Comparison of ENCODE assay signal across 23 cellular contexts in genomic region chr10:15367296-15367830, GRCh38.
"Had no signal": no experiment of that assay in that cellular context is flagged by ENCODE, and none has a peak within 500 bp of the region (broad histone marks: within the 10 kb centered on the region; RNA-seq: fewer than 3 reads in every experiment).

No MANE protein-coding gene starts in this region.

- H3K27ac ChIP-seq: hepatocyte, left ventricle myocardium inferior, sigmoid colon, thyroid gland, upper lobe of right lung had no signal

- H3K4me3 ChIP-seq: hepatocyte, left ventricle myocardium inferior, sigmoid colon, smooth muscle cell, thyroid gland, upper lobe of right lung had no signal

- H3K4me2 ChIP-seq: smooth muscle cell had no signal

- ATAC-seq: activated CD8-positive, alpha-beta T cell treated with anti-CD3 and anti-CD28 coated beads for 36 hours; activated naive CD4-positive, alpha-beta T cell treated with anti-CD3 and anti-CD28 coated beads, Interleukin-2, amount 50 U/mL, for 72 hours; naive thymus-derived CD4-positive, alpha-beta T cell; stimulated activated memory B cell treated with anti-CD40 and anti-IgM and Interleukin-4, amounts not matched to agents 10 μg/mL and 1 μg/mL and 100 μg/mL, for 72 hours; stimulated activated naive CD8-positive, alpha-beta T cell treated with anti-CD3 and anti-CD28 coated beads, Interleukin-15, amount 100 ng/mL, for 72 hours; upper lobe of right lung had no signal

- H3K27me3 ChIP-seq: hepatocyte, sigmoid colon, thyroid gland, upper lobe of right lung had no signal

- H3K36me3 ChIP-seq: left ventricle myocardium inferior, sigmoid colon, thyroid gland, upper lobe of right lung had no signal

- H2AFZ ChIP-seq: hepatocyte had no signal

- H3K4me1 ChIP-seq: upper lobe of right lung had no signal

- DNase-seq: activated CD4-positive, alpha-beta T cell treated with anti-CD3 and anti-CD28 coated beads for 1 hour; activated CD4-positive, alpha-beta T cell treated with anti-CD3 and anti-CD28 coated beads, Interleukin-2, amount 50 U/mL, for 1 hour; activated CD8-positive, alpha-beta T cell treated with anti-CD3 and anti-CD28 coated beads for 36 hours; activated T-cell treated with anti-CD3 and anti-CD28 coated beads, Interleukin-2, amount 50 U/mL, for 48 hours; dermis blood vessel endothelial cell; effector CD8-positive, alpha-beta T cell; islet precursor cell; left ventricle myocardium inferior; midbrain; naive thymus-derived CD4-positive, alpha-beta T cell; sigmoid colon; stimulated activated CD4-positive, alpha-beta T cell treated with anti-CD3 and anti-CD28 coated beads, Interleukin-1b, Interleukin-23, amount 100 ng/mL, for 48 hours; stimulated activated CD4-positive, alpha-beta T cell treated with anti-CD3 and anti-CD28 coated beads, Interleukin-4, amount 100 ng/mL, for 4 hours; stimulated activated CD8-positive, alpha-beta memory T cell treated with anti-CD3 and anti-CD28 coated beads, Interleukin-4, amount 100 ng/mL, for 48 hours; stimulated activated naive CD8-positive, alpha-beta T cell treated with anti-CD3 and anti-CD28 coated beads, Interleukin-15, amount 100 ng/mL, for 72 hours; substantia nigra; T-helper 2 cell; thyroid gland; upper lobe of right lung had no signal
